ENCODE assay signal across 1 cellular context in the genomic region with DNA sequence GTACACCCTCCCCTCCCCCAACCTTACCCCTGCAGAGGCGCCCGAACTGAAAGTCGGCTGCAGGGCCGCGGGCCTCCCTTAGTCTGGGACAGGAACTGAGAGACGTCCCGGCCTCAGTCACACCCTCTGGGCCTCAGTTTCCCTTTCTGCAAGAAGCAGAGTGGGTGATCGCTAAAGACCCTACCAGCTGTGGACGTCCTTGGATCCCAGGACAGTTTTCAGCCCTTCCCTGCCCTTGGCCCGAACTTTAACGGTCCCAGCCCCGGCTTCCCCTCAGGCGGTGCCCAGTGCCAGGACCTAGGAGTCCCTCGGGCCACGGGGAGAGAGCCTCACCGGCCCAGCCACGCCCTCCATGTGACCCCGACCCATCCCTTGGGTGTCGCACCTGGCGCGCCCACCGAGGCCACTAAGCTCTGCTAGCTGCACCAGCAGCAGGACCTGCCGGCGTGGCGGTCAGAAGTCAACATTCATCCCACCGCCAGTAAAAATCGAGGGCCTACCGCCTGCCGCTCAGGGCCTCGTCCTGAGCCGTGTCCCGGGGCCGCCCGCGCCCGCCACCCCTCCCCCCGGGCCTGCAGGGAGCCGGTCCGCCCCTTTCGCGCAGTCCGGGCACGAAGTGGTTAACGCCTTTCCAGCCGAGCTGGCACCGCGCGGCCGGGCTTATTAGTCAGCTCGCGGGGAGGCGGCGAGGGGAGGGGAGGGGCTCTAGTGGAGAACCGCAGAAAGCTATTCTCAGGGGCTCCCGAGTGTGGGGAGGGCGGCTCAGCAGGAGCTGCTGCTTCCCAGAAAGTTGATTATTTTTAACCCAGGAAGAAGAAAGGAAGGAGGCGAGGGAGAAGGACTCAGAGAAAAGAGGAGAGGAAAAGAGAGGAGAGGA.
TF ChIP-seq lines count a peak whose summit lies in the region.

No MANE protein-coding gene starts in this region.

TF ChIP-seq in K562, 482 proteins besides CTCF, POLR2A, EP300 and RAD21 (continued from another document and continues in another):
- TF ChIP-seq, protein P1, sequence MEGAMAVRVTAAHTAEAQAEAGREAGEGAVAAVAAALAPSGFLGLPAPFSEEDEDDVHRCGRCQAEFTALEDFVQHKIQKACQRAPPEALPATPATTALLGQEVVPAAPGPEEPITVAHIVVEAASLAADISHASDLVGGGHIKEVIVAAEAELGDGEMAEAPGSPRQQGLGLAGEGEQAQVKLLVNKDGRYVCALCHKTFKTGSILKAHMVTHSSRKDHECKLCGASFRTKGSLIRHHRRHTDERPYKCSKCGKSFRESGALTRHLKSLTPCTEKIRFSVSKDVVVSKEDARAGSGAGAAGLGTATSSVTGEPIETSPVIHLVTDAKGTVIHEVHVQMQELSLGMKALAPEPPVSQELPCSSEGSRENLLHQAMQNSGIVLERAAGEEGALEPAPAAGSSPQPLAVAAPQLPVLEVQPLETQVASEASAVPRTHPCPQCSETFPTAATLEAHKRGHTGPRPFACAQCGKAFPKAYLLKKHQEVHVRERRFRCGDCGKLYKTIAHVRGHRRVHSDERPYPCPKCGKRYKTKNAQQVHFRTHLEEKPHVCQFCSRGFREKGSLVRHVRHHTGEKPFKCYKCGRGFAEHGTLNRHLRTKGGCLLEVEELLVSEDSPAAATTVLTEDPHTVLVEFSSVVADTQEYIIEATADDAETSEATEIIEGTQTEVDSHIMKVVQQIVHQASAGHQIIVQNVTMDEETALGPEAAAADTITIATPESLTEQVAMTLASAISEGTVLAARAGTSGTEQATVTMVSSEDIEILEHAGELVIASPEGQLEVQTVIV (CRISPR knock-in tag; IDR thresholded peaks at IDR 0.05; ENCODE audit: borderline replicate concordance): no peak
- TF ChIP-seq, protein P2, sequence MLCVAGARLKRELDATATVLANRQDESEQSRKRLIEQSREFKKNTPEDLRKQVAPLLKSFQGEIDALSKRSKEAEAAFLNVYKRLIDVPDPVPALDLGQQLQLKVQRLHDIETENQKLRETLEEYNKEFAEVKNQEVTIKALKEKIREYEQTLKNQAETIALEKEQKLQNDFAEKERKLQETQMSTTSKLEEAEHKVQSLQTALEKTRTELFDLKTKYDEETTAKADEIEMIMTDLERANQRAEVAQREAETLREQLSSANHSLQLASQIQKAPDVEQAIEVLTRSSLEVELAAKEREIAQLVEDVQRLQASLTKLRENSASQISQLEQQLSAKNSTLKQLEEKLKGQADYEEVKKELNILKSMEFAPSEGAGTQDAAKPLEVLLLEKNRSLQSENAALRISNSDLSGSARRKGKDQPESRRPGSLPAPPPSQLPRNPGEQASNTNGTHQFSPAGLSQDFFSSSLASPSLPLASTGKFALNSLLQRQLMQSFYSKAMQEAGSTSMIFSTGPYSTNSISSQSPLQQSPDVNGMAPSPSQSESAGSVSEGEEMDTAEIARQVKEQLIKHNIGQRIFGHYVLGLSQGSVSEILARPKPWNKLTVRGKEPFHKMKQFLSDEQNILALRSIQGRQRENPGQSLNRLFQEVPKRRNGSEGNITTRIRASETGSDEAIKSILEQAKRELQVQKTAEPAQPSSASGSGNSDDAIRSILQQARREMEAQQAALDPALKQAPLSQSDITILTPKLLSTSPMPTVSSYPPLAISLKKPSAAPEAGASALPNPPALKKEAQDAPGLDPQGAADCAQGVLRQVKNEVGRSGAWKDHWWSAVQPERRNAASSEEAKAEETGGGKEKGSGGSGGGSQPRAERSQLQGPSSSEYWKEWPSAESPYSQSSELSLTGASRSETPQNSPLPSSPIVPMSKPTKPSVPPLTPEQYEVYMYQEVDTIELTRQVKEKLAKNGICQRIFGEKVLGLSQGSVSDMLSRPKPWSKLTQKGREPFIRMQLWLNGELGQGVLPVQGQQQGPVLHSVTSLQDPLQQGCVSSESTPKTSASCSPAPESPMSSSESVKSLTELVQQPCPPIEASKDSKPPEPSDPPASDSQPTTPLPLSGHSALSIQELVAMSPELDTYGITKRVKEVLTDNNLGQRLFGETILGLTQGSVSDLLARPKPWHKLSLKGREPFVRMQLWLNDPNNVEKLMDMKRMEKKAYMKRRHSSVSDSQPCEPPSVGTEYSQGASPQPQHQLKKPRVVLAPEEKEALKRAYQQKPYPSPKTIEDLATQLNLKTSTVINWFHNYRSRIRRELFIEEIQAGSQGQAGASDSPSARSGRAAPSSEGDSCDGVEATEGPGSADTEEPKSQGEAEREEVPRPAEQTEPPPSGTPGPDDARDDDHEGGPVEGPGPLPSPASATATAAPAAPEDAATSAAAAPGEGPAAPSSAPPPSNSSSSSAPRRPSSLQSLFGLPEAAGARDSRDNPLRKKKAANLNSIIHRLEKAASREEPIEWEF (CRISPR knock-in tag; IDR thresholded peaks at IDR 0.05): no peak
- TF ChIP-seq FOSL1 (tag; conservative IDR thresholded peaks at IDR 0.05): peak; percentile 80
- TF ChIP-seq CTBP1 (IDR thresholded peaks at IDR 0.05; ENCODE audit: borderline replicate concordance): peak; percentile 43; the same call in 1 of the 2 replicates
- TF ChIP-seq, protein P3, sequence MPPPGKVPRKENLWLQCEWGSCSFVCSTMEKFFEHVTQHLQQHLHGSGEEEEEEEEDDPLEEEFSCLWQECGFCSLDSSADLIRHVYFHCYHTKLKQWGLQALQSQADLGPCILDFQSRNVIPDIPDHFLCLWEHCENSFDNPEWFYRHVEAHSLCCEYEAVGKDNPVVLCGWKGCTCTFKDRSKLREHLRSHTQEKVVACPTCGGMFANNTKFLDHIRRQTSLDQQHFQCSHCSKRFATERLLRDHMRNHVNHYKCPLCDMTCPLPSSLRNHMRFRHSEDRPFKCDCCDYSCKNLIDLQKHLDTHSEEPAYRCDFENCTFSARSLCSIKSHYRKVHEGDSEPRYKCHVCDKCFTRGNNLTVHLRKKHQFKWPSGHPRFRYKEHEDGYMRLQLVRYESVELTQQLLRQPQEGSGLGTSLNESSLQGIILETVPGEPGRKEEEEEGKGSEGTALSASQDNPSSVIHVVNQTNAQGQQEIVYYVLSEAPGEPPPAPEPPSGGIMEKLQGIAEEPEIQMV (tag; conservative IDR thresholded peaks at IDR 0.05; ENCODE audit: low read depth): no peak
- TF ChIP-seq, protein P4, sequence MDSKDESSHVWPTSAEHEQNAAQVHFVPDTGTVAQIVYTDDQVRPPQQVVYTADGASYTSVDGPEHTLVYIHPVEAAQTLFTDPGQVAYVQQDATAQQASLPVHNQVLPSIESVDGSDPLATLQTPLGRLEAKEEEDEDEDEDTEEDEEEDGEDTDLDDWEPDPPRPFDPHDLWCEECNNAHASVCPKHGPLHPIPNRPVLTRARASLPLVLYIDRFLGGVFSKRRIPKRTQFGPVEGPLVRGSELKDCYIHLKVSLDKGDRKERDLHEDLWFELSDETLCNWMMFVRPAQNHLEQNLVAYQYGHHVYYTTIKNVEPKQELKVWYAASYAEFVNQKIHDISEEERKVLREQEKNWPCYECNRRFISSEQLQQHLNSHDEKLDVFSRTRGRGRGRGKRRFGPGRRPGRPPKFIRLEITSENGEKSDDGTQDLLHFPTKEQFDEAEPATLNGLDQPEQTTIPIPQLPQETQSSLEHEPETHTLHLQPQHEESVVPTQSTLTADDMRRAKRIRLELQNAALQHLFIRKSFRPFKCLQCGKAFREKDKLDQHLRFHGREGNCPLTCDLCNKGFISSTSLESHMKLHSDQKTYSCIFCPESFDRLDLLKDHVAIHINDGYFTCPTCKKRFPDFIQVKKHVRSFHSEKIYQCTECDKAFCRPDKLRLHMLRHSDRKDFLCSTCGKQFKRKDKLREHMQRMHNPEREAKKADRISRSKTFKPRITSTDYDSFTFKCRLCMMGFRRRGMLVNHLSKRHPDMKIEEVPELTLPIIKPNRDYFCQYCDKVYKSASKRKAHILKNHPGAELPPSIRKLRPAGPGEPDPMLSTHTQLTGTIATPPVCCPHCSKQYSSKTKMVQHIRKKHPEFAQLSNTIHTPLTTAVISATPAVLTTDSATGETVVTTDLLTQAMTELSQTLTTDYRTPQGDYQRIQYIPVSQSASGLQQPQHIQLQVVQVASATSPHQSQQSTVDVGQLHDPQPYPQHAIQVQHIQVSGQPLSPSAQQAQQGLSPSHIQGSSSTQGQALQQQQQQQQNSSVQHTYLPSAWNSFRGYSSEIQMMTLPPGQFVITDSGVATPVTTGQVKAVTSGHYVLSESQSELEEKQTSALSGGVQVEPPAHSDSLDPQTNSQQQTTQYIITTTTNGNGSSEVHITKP (IDR thresholded peaks at IDR 0.05; ENCODE audit: partially characterized antibody): peak; percentile 65
- peak; percentile 51; the same call in 1 of the 2 replicates for TF ChIP-seq SMARCE1 (IDR thresholded peaks at IDR 0.05)
- TF ChIP-seq KLF16 (IDR thresholded peaks at IDR 0.05): no peak
- TF ChIP-seq HMGN3 (IDR thresholded peaks at IDR 0.05; ENCODE audit: borderline replicate concordance, extremely low read depth, insufficient read length, low read depth, low read length): peak; percentile 49
- TF ChIP-seq LEF1 (IDR thresholded peaks at IDR 0.05): peak; percentile 39; the same call in 1 of the 2 replicates
- peak; percentile 60; the same call in 1 of the 2 replicates for TF ChIP-seq RBFOX2 (IDR thresholded peaks at IDR 0.05; ENCODE audit: low read depth, low read length)
- peak; percentile 24; the same call in 1 of the 2 replicates for TF ChIP-seq CREB1 (IDR thresholded peaks at IDR 0.05)
- no peak for TF ChIP-seq CREB1 (CRISPR knock-in tag; IDR thresholded peaks at IDR 0.05)
- TF ChIP-seq, protein P5, sequence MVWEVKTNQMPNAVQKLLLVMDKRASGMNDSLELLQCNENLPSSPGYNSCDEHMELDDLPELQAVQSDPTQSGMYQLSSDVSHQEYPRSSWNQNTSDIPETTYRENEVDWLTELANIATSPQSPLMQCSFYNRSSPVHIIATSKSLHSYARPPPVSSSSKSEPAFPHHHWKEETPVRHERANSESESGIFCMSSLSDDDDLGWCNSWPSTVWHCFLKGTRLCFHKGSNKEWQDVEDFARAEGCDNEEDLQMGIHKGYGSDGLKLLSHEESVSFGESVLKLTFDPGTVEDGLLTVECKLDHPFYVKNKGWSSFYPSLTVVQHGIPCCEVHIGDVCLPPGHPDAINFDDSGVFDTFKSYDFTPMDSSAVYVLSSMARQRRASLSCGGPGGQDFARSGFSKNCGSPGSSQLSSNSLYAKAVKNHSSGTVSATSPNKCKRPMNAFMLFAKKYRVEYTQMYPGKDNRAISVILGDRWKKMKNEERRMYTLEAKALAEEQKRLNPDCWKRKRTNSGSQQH (CRISPR knock-in tag; IDR thresholded peaks at IDR 0.05): 0 out of 2 replicates have a peak, but pooled peaks have one; percentile 81
- peak in 1 of 2 experiments; percentile 36; a peak in 2 of 4 replicates for TF ChIP-seq HDAC1 (IDR thresholded peaks at IDR 0.05)
- TF ChIP-seq ZBTB7A (IDR thresholded peaks at IDR 0.05; ENCODE audit: borderline replicate concordance, control insufficient read depth, low read depth, low read length): peak; percentile 89
- no peak for TF ChIP-seq FOXK2 (conservative IDR thresholded peaks at IDR 0.05 in 1 of 2, IDR thresholded peaks at IDR 0.05 in 1 of 2; ENCODE audit: low read depth in 2 of 2)
- no peak for TF ChIP-seq NR2C1 (IDR thresholded peaks at IDR 0.05)
- TF ChIP-seq NR2C1 (tag; IDR thresholded peaks at IDR 0.05): peak; percentile 88
- TF ChIP-seq, protein P6, sequence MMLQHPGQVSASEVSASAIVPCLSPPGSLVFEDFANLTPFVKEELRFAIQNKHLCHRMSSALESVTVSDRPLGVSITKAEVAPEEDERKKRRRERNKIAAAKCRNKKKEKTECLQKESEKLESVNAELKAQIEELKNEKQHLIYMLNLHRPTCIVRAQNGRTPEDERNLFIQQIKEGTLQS (IDR thresholded peaks at IDR 0.05): no peak
- TF ChIP-seq, protein P6 (CRISPR knock-in tag; conservative IDR thresholded peaks at IDR 0.05): no peak
- TF ChIP-seq, protein P7, sequence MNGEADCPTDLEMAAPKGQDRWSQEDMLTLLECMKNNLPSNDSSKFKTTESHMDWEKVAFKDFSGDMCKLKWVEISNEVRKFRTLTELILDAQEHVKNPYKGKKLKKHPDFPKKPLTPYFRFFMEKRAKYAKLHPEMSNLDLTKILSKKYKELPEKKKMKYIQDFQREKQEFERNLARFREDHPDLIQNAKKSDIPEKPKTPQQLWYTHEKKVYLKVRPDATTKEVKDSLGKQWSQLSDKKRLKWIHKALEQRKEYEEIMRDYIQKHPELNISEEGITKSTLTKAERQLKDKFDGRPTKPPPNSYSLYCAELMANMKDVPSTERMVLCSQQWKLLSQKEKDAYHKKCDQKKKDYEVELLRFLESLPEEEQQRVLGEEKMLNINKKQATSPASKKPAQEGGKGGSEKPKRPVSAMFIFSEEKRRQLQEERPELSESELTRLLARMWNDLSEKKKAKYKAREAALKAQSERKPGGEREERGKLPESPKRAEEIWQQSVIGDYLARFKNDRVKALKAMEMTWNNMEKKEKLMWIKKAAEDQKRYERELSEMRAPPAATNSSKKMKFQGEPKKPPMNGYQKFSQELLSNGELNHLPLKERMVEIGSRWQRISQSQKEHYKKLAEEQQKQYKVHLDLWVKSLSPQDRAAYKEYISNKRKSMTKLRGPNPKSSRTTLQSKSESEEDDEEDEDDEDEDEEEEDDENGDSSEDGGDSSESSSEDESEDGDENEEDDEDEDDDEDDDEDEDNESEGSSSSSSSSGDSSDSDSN (IDR thresholded peaks at IDR 0.05; ENCODE audit: borderline replicate concordance in 1 of 2, low read depth in 2 of 2, low read length in 2 of 2): 0 out of 4 replicates have a peak, but pooled peaks of 1 of the 2 experiments have one; percentile 36
- TF ChIP-seq ZNF507 (tag; conservative IDR thresholded peaks at IDR 0.05): no peak
- TF ChIP-seq MXI1 (IDR thresholded peaks at IDR 0.05; ENCODE audit: low read depth, low read length): no peak
- TF ChIP-seq ETV5 (CRISPR knock-in tag; IDR thresholded peaks at IDR 0.05; ENCODE audit: low read depth): no peak; the same call in 1 of the 2 replicates
- TF ChIP-seq ARHGAP35 (IDR thresholded peaks at IDR 0.05; ENCODE audit: partially characterized antibody): no peak
- TF ChIP-seq, protein P8, sequence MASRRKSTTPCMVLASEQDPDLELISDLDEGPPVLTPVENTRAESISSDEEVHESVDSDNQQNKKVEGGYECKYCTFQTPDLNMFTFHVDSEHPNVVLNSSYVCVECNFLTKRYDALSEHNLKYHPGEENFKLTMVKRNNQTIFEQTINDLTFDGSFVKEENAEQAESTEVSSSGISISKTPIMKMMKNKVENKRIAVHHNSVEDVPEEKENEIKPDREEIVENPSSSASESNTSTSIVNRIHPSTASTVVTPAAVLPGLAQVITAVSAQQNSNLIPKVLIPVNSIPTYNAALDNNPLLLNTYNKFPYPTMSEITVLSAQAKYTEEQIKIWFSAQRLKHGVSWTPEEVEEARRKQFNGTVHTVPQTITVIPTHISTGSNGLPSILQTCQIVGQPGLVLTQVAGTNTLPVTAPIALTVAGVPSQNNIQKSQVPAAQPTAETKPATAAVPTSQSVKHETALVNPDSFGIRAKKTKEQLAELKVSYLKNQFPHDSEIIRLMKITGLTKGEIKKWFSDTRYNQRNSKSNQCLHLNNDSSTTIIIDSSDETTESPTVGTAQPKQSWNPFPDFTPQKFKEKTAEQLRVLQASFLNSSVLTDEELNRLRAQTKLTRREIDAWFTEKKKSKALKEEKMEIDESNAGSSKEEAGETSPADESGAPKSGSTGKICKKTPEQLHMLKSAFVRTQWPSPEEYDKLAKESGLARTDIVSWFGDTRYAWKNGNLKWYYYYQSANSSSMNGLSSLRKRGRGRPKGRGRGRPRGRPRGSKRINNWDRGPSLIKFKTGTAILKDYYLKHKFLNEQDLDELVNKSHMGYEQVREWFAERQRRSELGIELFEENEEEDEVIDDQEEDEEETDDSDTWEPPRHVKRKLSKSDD (conservative IDR thresholded peaks at IDR 0.05; ENCODE audit: low read length): no peak
- TF ChIP-seq CHD4 (IDR thresholded peaks at IDR 0.05; ENCODE audit: insufficient read depth, insufficient replicate concordance, low read depth, low read length, poor library complexity, severe bottlenecking): peak; percentile 12
- peak; percentile 56 for TF ChIP-seq SUPT5H (IDR thresholded peaks at IDR 0.05)
- TF ChIP-seq BHLHE40 (IDR thresholded peaks at IDR 0.05; ENCODE audit: low read length): no peak
